ENCODE assay signal across 8 cellular contexts in genomic region chr20:44204156-44204831, GRCh38. TPM values are rescaled to one million over a fixed set of nuclear protein-coding genes. Genes with fewer than 3 reads are reported as not detected.
DNase-seq lines count a peak whose midpoint lies in the region; ATAC-seq and TF ChIP-seq lines count a peak whose summit lies in the region.

No MANE protein-coding gene starts in this region.

- H3K4me3 ChIP-seq in SJSA1 (no peak overlapping the region), fibroblast of villous mesenchyme (ENCODE audit: low read depth, low read length) (no peak overlapping the region), gastrocnemius medialis (no peak overlapping the region)

- peak overlapping the region; percentile 84 for H3K27ac ChIP-seq in SJSA1
- H3K27ac ChIP-seq in gastrocnemius medialis = peak overlapping the region; percentile 97 to 100 (median 98)

- peak; percentile 82 for DNase-seq in GM03348 (ENCODE audit: low spot score)
- DNase-seq in SJSA1 (ENCODE audit: low read depth in 1 of 2, low spot score in 2 of 2) = peak in 1 of 2 experiments; percentile 88
- peak; percentile 89 for DNase-seq in fibroblast of villous mesenchyme (ENCODE audit: low read depth)
- DNase-seq in gastrocnemius medialis = no peak
- no peak for DNase-seq in stimulated activated CD4-positive, alpha-beta T cell treated with anti-CD3 and anti-CD28 coated beads, Interleukin-4, amount 100 ng/mL, for 4 hours
- no peak for DNase-seq in NCI-H345 treated with DMSO at 0.1 percent for 48 hours (lab: John Stamatoyannopoulos, UW; ENCODE audit: unreplicated experiment)

- in situ Hi-C loops in gastrocnemius medialis (cut with MboI; ENCODE audit: low sequenced_read_pairs in 4 of 4) = loop anchor here (25.0 kb wide), 7 partner anchors 258 to 1158 kb away; partner anchors contain the start of genes KCNK15 (in 2 of the 4), PKIG (in 1 of the 4), SDC4 (in 1 of the 4) and SRSF6 (in 1 of the 4)

- H3K36me3 ChIP-seq in SJSA1 (peaks cover 59% of the 10 kb centered on the region), gastrocnemius medialis (peaks cover 0 to 31% of the 10 kb centered on the region in 2 donors)

- intact Hi-C loops in gastrocnemius medialis (cut with DNase I; ENCODE audit: low total_unique reads) = loop anchor here (10.0 kb wide), 2 partner anchors 381 to 609 kb away; partner anchors contain the start of genes IFT52 and PKIG

- no peak for TF ChIP-seq POLR2A in gastrocnemius medialis (IDR thresholded peaks at IDR 0.05)

- TF ChIP-seq CTCF in fibroblast of villous mesenchyme (IDR thresholded peaks at IDR 0.05; ENCODE audit: insufficient read depth, low read depth, low read length) = no peak
- no peak for TF ChIP-seq CTCF in gastrocnemius medialis (IDR thresholded peaks at IDR 0.05 in 4 of 5, conservative IDR thresholded peaks at IDR 0.05 in 1 of 5)

- H3K4me1 ChIP-seq in SJSA1 (replicated peaks) (peaks cover 76% of the 10 kb centered on the region), gastrocnemius medialis (peaks cover 84 to 90% of the 10 kb centered on the region in 2 donors)

- peak; percentile 72 to 79 for ATAC-seq in gastrocnemius medialis
- no peak for ATAC-seq in GM21528 (IDR thresholded peaks at IDR 0.05; ENCODE audit: low FRiP score, unreplicated experiment)
- ATAC-seq in HG03469 (IDR thresholded peaks at IDR 0.05; ENCODE audit: unreplicated experiment) = no peak

- H3K9me3 ChIP-seq in SJSA1 (replicated peaks) (no peaks in the 10 kb centered on the region), gastrocnemius medialis (no peaks in the 10 kb centered on the region)

- no peaks in the 10 kb centered on the region for H3K27me3 ChIP-seq in SJSA1 (replicated peaks)
- H3K27me3 ChIP-seq in gastrocnemius medialis = no peaks in the 10 kb centered on the region

RNA-seq across cellular contexts. Expression of gene OSER1, which starts 6.3 kb away (rescaled TPM):
- total RNA-seq in SJSA1 (2014; rRNA removed; shearing (Covaris generic)) = 33.8 and 58.7 TPM in 2 replicates
- total RNA-seq in fibroblast of villous mesenchyme (28.7 and 45.8 TPM in 2 replicates), gastrocnemius medialis (100 to 1,000 TPM in 1 of 4 donors, 10 to 100 TPM in 3; 73.0 to 114 (median 94.5) TPM)

RNA-seq across cellular contexts. Expression of gene JPH2, which starts 17.3 kb away (rescaled TPM):
- total RNA-seq in SJSA1 (2014; rRNA removed; shearing (Covaris generic)) = 19.1 and 21.7 TPM in 2 replicates
- total RNA-seq in fibroblast of villous mesenchyme (37.4 and 50.5 TPM in 2 replicates), gastrocnemius medialis (10 to 100 TPM; 18.3 to 86.6 (median 38.0) TPM)

RNA-seq across cellular contexts. Expression of gene GDAP1L1, which starts 42.8 kb away (rescaled TPM):
- not detected in 2 replicates for total RNA-seq in SJSA1 (2014; rRNA removed; shearing (Covaris generic))
- total RNA-seq in fibroblast of villous mesenchyme = not detected in 2 replicates
- total RNA-seq in gastrocnemius medialis = not detected

Comparison
In these comparisons a context has a peak if more than half of its experiments do, and no peak if none do; other contexts are left out.
1. DNase-seq: peak in GM03348 (single experiment) and fibroblast of villous mesenchyme (single experiment); none in gastrocnemius medialis (0 of 2), stimulated activated CD4-positive, alpha-beta T cell treated with anti-CD3 and anti-CD28 coated beads, Interleukin-4, amount 100 ng/mL, for 4 hours (0 of 2) and NCI-H345 treated with DMSO at 0.1 percent for 48 hours (single experiment).
2. ATAC-seq: peak in gastrocnemius medialis (2 of 2); none in GM21528 (single experiment) and HG03469 (single experiment).